In the genomic region with DNA sequence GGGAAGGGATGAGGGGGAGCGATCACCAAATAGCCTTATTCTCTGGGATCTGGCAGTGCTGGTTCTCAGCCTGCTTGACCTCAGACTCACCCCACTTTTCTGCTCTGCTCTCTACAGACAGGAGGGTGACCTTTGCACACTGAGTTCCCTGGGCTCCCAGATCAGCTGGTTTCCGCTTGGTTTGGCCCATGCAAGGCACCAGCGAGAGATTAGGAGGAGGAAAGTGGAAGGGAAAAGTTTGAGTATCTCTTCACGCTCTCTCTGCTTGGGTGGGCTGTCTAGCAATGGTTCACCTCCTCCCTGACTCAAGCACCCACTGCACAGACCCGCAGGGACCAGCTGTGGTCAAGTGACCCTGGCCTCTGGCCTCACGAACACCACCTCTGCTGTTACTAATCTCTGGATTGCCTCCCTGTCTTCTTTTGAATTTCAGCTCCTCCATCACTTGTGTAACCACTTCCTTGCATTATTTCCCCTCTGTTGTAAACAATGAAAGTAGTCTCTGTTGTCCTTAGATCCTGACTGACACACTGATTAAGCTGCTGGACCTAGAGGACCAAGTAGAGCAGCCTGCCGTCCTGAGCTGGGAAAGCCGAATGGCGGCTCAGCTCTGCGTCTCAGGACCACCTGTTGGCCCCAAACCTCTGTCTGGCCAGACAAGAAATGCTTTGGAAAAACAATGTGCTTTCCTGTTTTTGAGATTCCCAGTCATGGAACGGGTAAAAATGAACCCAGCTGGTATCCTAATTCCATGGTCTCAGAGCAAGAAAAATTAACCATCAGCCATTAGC, we compare ENCODE assay signal across 22 cellular contexts.
"Had no signal": no experiment of that assay in that cellular context is flagged by ENCODE, and none has a peak within 500 bp of the region (broad histone marks: within the 10 kb centered on the region; RNA-seq: fewer than 3 reads in every experiment).

No MANE protein-coding gene starts in this region.

- H3K4me1 Mint-ChIP-seq: activated B cell treated with CpG ODN at 0.5 μM for 24 hours; activated CD4-positive, alpha-beta T cell treated with anti-CD3 and anti-CD28 coated beads for 36 hours; activated naive CD8-positive, alpha-beta T cell treated with anti-CD3 and anti-CD28 coated beads for 36 hours; activated T-helper 17 cell treated with anti-CD3 and anti-CD28 coated beads, Interleukin-2, amount 50 U/mL, for 72 hours had no signal

- H3K4me1 ChIP-seq: colonic mucosa, stomach, suprapubic skin had no signal

- H3K9me3 Mint-ChIP-seq: activated B cell treated with CpG ODN at 0.5 μM for 24 hours; activated naive CD8-positive, alpha-beta T cell treated with anti-CD3 and anti-CD28 coated beads for 36 hours; activated T-cell treated with anti-CD3 and anti-CD28 coated beads, Interleukin-2, amount 50 U/mL, for 24 hours; activated T-helper 17 cell treated with anti-CD3 and anti-CD28 coated beads, Interleukin-2, amount 50 U/mL, for 72 hours; nephron had no signal

- H3K9me3 ChIP-seq: colonic mucosa, heart right ventricle, stomach, suprapubic skin, transverse colon had no signal

- H3K27me3 ChIP-seq: colonic mucosa, heart right ventricle, stomach, suprapubic skin, transverse colon had no signal

- H3K27me3 Mint-ChIP-seq: activated B cell treated with CpG ODN at 0.5 μM for 24 hours; activated CD4-positive, alpha-beta T cell treated with anti-CD3 and anti-CD28 coated beads for 36 hours; activated naive CD8-positive, alpha-beta T cell treated with anti-CD3 and anti-CD28 coated beads for 36 hours; activated T-cell treated with anti-CD3 and anti-CD28 coated beads, Interleukin-2, amount 50 U/mL, for 24 hours; activated T-helper 17 cell treated with anti-CD3 and anti-CD28 coated beads, Interleukin-2, amount 50 U/mL, for 72 hours; T-helper 17 cell had no signal

- H3K36me3 ChIP-seq: colonic mucosa, heart right ventricle, suprapubic skin, transverse colon had no signal

- DNase-seq: activated B cell treated with CpG ODN at 0.5 μM for 24 hours; activated CD4-positive, alpha-beta T cell treated with anti-CD3 and anti-CD28 coated beads for 36 hours; activated CD4-positive, alpha-beta T cell treated with anti-CD3 and anti-CD28 coated beads, Interleukin-2, amount 50 U/mL, for 4 hours; activated CD8-positive, alpha-beta memory T cell treated with anti-CD3 and anti-CD28 coated beads for 24 hours; activated CD8-positive, alpha-beta memory T cell treated with anti-CD3 and anti-CD28 coated beads, Interleukin-2, amount 50 U/mL, for 4 hours; activated naive CD8-positive, alpha-beta T cell treated with anti-CD3 and anti-CD28 coated beads for 36 hours; activated T-cell treated with anti-CD3 and anti-CD28 coated beads, Interleukin-2, amount 50 U/mL, for 24 hours; amniotic stem cell; colonic mucosa; heart right ventricle; left ventricle myocardium superior; occipital lobe; posterior cingulate gyrus; stimulated activated CD4-positive, alpha-beta T cell treated with anti-CD3 and anti-CD28 coated beads, Interleukin-12 subunit alpha, Interleukin-12 subunit beta, amount 100 ng/mL, for 4 hours; stomach; SW 1271; T-helper 17 cell; transverse colon had no signal

- H3K27ac ChIP-seq: colonic mucosa, epithelial cell of prostate, heart right ventricle, stomach, suprapubic skin, transverse colon had no signal

- ATAC-seq: activated CD4-positive, alpha-beta T cell treated with anti-CD3 and anti-CD28 coated beads for 36 hours; activated T-helper 17 cell treated with anti-CD3 and anti-CD28 coated beads, Interleukin-2, amount 50 U/mL, for 72 hours; T-helper 17 cell had no signal

- H3K4me3 ChIP-seq: colonic mucosa, heart right ventricle, stomach, suprapubic skin, transverse colon had no signal

- H3K27ac Mint-ChIP-seq: activated B cell treated with CpG ODN at 0.5 μM for 24 hours; activated CD4-positive, alpha-beta T cell treated with anti-CD3 and anti-CD28 coated beads for 36 hours; activated T-cell treated with anti-CD3 and anti-CD28 coated beads, Interleukin-2, amount 50 U/mL, for 24 hours; activated T-helper 17 cell treated with anti-CD3 and anti-CD28 coated beads, Interleukin-2, amount 50 U/mL, for 72 hours; nephron; T-helper 17 cell had no signal

- H3K4me3 Mint-ChIP-seq: activated B cell treated with CpG ODN at 0.5 μM for 24 hours; activated CD4-positive, alpha-beta T cell treated with anti-CD3 and anti-CD28 coated beads for 36 hours; activated naive CD8-positive, alpha-beta T cell treated with anti-CD3 and anti-CD28 coated beads for 36 hours; activated T-cell treated with anti-CD3 and anti-CD28 coated beads, Interleukin-2, amount 50 U/mL, for 24 hours; activated T-helper 17 cell treated with anti-CD3 and anti-CD28 coated beads, Interleukin-2, amount 50 U/mL, for 72 hours; nephron; T-helper 17 cell had no signal
